ENCODE assay signal across 7 cellular contexts in genomic region chr14:60094306-60094897, GRCh38. TPM values are rescaled to one million over a fixed set of nuclear protein-coding genes. Genes with fewer than 3 reads are reported as not detected.
A peak's percentile ranks its signal among the peaks of the same experiment; 100 is the strongest.
DNase-seq lines count a peak whose midpoint lies in the region; ATAC-seq, FAIRE-seq and TF ChIP-seq lines count a peak whose summit lies in the region.

No MANE protein-coding gene starts in this region.

- no peaks in the 10 kb centered on the region; the same call in 1 of the 2 replicates for H4K20me1 ChIP-seq in PC-9 (ENCODE audit: insufficient read depth)

- peaks cover 2% of the 10 kb centered on the region for H3K9me3 Mint-ChIP-seq in progenitor cell of endocrine pancreas (ENCODE audit: low read depth)

- peak overlapping the region; percentile 92 for H3K4me2 ChIP-seq in PC-9

- H3K4me1 ChIP-seq in PC-9 (replicated peaks; ENCODE audit: insufficient read depth): peaks cover 20% of the 10 kb centered on the region
- peaks cover 12% of the 10 kb centered on the region for H3K4me1 ChIP-seq in endocrine pancreas (ENCODE audit: control insufficient read depth, insufficient read depth, low read length)

- intact Hi-C loops in PC-9 (cut with micrococcal nuclease; ENCODE audit: unreplicated experiment): loop anchor here (5.0 kb wide), 2 partner anchors 612 to 902 kb away; partner anchors contain the start of genes JKAMP and L3HYPDH

- POLR2A ChIA-PET in PC-9 (lab: Charles Lee; ENCODE audit: unreplicated experiment): no interaction called here

- CTCF ChIA-PET in PC-9 (lab: Charles Lee): no interaction called here

- FAIRE-seq in GM12892 (lab: Jason Lieb, UNC): peak; percentile 79

- no peak for TF ChIP-seq CTCF in PC-9 (conservative IDR thresholded peaks at IDR 0.05)
- TF ChIP-seq CTCF in progenitor cell of endocrine pancreas (IDR thresholded peaks at IDR 0.05; ENCODE audit: unreplicated experiment): no peak

- H3K36me3 ChIP-seq in PC-9 (ENCODE audit: low read depth): no peaks in the 10 kb centered on the region
- no peaks in the 10 kb centered on the region for H3K36me3 ChIP-seq in endocrine pancreas (ENCODE audit: control insufficient read depth, insufficient read depth, low read length)

- ATAC-seq in HG02973 (IDR thresholded peaks at IDR 0.05; ENCODE audit: unreplicated experiment): no peak

- DNase-seq in GM12892 (ENCODE audit: insufficient read length) (no peak), PC-9 (peak in 1 of 2 experiments; percentile 55), progenitor cell of endocrine pancreas (ENCODE audit: low spot score, unreplicated experiment) (no peak), RPMI8226 (no peak)
- no peak for DNase-seq in activated CD8-positive, alpha-beta memory T cell treated with anti-CD3 and anti-CD28 coated beads for 24 hours

- no peak for TF ChIP-seq POLR2A in GM12892 (IDR thresholded peaks at IDR 0.05; ENCODE audit: low read depth, low read length)

- BruUV-seq in PC-9 (replicated peaks; lab: Mats Ljungman, UMichigan): no TSS peak

- H3K9me2 ChIP-seq in PC-9 (ENCODE audit: insufficient read depth): no peaks in the 10 kb centered on the region

- H3K27me3 Mint-ChIP-seq in progenitor cell of endocrine pancreas: no peaks in the 10 kb centered on the region

- H3K79me2 ChIP-seq in PC-9 (ENCODE audit: low read depth): peaks cover 69% of the 10 kb centered on the region

- peak overlapping the region; percentile 90 for H3K4me3 ChIP-seq in PC-9
- H3K4me3 ChIP-seq in endocrine pancreas (ENCODE audit: control insufficient read depth, insufficient read depth, low read length): peak overlapping the region; percentile 98

- H3K4me3 Mint-ChIP-seq in progenitor cell of endocrine pancreas (ENCODE audit: low read depth): peak overlapping the region; percentile 94

- H3K27ac ChIP-seq in PC-9: no peak overlapping the region

- H3F3A ChIP-seq in PC-9 (ENCODE audit: insufficient read depth, low read depth): peaks cover 26% of the 10 kb centered on the region

- H3K9me3 ChIP-seq in PC-9 (ENCODE audit: insufficient read depth, low read depth) (no peaks in the 10 kb centered on the region), endocrine pancreas (ENCODE audit: control insufficient read depth, low read length) (no peaks in the 10 kb centered on the region)

- peaks cover 33% of the 10 kb centered on the region for H3K4me1 Mint-ChIP-seq in progenitor cell of endocrine pancreas (ENCODE audit: low read depth)

- no peak overlapping the region for H3K9ac ChIP-seq in endocrine pancreas (ENCODE audit: control insufficient read depth, insufficient read depth, low read length)

- peaks cover 8% of the 10 kb centered on the region for H3K36me3 Mint-ChIP-seq in progenitor cell of endocrine pancreas (ENCODE audit: insufficient read depth)

- H2AFZ ChIP-seq in PC-9: no peak overlapping the region

- peak overlapping the region; percentile 80 for H3K27ac Mint-ChIP-seq in progenitor cell of endocrine pancreas

- no peaks in the 10 kb centered on the region for H3K27me3 ChIP-seq in PC-9 (ENCODE audit: insufficient read depth, low read depth)
- no peaks in the 10 kb centered on the region for H3K27me3 ChIP-seq in endocrine pancreas (ENCODE audit: control insufficient read depth, insufficient read depth, low read length)

RNA-seq across cellular contexts. Expression of gene PCNX4, which starts 2.7 kb away (rescaled TPM):
- polyA plus RNA-seq in GM12892 (2012; ENCODE audit: missing spikeins): 23.3 TPM
- total RNA-seq in PC-9 (2021): 58.3 and 65.1 TPM in 2 replicates
- total RNA-seq in progenitor cell of endocrine pancreas: 78.0 and 85.2 TPM in 2 replicates
